Comparison of ENCODE assay signal across 16 cellular contexts in the genomic region with DNA sequence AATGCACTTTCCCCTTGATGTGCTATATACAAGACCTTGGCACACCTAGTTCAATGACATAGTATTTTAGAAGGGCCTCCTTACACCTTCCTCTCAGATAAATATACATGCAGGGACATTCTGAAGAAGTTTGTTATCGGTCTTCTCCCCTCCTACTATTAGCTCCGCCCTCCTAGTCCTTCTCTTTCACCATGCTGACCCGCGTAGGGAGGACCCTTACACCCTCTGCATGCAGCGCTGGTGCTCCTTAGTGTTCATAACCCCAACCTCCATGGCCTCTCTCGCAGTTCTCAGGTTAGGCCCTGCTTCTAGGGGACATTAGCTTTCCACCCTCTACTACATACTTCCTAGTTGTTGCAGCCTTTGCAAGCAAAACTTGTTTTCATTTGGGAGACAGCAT.
A peak's percentile ranks its signal among the peaks of the same experiment; 100 is the strongest.
DNase-seq lines count a peak whose midpoint lies in the region; ATAC-seq and TF ChIP-seq lines count a peak whose summit lies in the region.
"Had no signal": no experiment of that assay in that cellular context is flagged by ENCODE, and none has a peak within 500 bp of the region (broad histone marks: within the 10 kb centered on the region; RNA-seq: fewer than 3 reads in every experiment).

No MANE protein-coding gene starts in this region.

- H3K4me1 Mint-ChIP-seq in activated CD4-positive, alpha-beta T cell treated with anti-CD3 and anti-CD28 coated beads for 36 hours = peaks cover 59% of the 10 kb centered on the region
- H3K4me1 Mint-ChIP-seq in stimulated activated naive CD8-positive, alpha-beta T cell treated with anti-CD3 and anti-CD28 coated beads, Interleukin-15, amount 100 ng/mL, for 72 hours = peaks cover 55% of the 10 kb centered on the region

- H3K36me3 Mint-ChIP-seq in activated CD4-positive, alpha-beta T cell treated with anti-CD3 and anti-CD28 coated beads for 36 hours (ENCODE audit: low read depth) = no peaks in the 10 kb centered on the region

- no peak for ATAC-seq in activated CD4-positive, alpha-beta T cell treated with anti-CD3 and anti-CD28 coated beads for 36 hours
- ATAC-seq in Panc1 (no peak), mucosa of descending colon (no peak)
- ATAC-seq in stimulated activated naive CD8-positive, alpha-beta T cell treated with anti-CD3 and anti-CD28 coated beads, Interleukin-15, amount 100 ng/mL, for 72 hours = no peak

- no peaks in the 10 kb centered on the region for H3K9me3 ChIP-seq in Panc1 (ENCODE audit: control insufficient read depth, insufficient read depth, low read depth, low read length)
- no peaks in the 10 kb centered on the region for H3K9me3 ChIP-seq in hepatocyte (ENCODE audit: low read depth)
- no peaks in the 10 kb centered on the region for H3K9me3 ChIP-seq in mucosa of descending colon
- H3K9me3 ChIP-seq: left ventricle myocardium inferior, right atrium auricular region, SK-N-SH, tibial nerve had no signal

- peak overlapping the region in 1 of 2 experiments; percentile 16; a peak in 1 of 4 replicates for H3K4me3 ChIP-seq in Panc1 (ENCODE audit: low read depth in 2 of 2, low read length in 2 of 2)
- H3K4me3 ChIP-seq in hepatocyte = no peak overlapping the region
- no peak overlapping the region for H3K4me3 ChIP-seq in mucosa of descending colon
- H3K4me3 ChIP-seq: left ventricle myocardium inferior, right atrium auricular region, tibial nerve had no signal

- H3K4me1 ChIP-seq in Panc1 (ENCODE audit: control insufficient read depth, insufficient read depth, low read length) (peaks cover 87% of the 10 kb centered on the region), hepatocyte (ENCODE audit: insufficient read depth) (peaks cover 34% of the 10 kb centered on the region), mucosa of descending colon (ENCODE audit: low read depth) (no peaks in the 10 kb centered on the region)

- no peak overlapping the region for H3K4me3 Mint-ChIP-seq in activated CD4-positive, alpha-beta T cell treated with anti-CD3 and anti-CD28 coated beads for 36 hours
- H3K4me3 Mint-ChIP-seq in stimulated activated naive CD8-positive, alpha-beta T cell treated with anti-CD3 and anti-CD28 coated beads, Interleukin-15, amount 100 ng/mL, for 72 hours = peak overlapping the region in 1 of 2 donors; percentile 39
- H3K4me3 Mint-ChIP-seq: activated B cell treated with CpG ODN at 0.5 μM for 24 hours had no signal

- H3K4me2 ChIP-seq in hepatocyte = peak overlapping the region; percentile 6
- H3K4me2 ChIP-seq: SK-N-SH had no signal

- WGBS in hepatocyte (ENCODE audit: low lambda C conversion rate, missing lambda C conversion rate) = 78% methylated on average over 6 of the region's 6 CpGs

- CTCF ChIA-PET in activated CD4-positive, alpha-beta T cell treated with anti-CD3 and anti-CD28 coated beads for 36 hours (lab: Charles Lee) = interaction anchor here (1.5 to 4.6 kb wide), 2 partner anchors 20 to 215 kb away, joined by 3 to 25 read pairs; no protein-coding TSS in a partner anchor
- CTCF ChIA-PET in Panc1 (lab: Charles Lee) (interaction anchor here (0.6 kb wide), 1 partner anchor 21 kb away, joined by 4 read pairs; no protein-coding TSS in a partner anchor), RWPE1 (lab: Yijun Ruan, JAX) (interaction anchor here (0.6 kb wide), 1 partner anchor 957 kb away, joined by 3 read pairs; no protein-coding TSS in a partner anchor)

- intact Hi-C loops in activated CD4-positive, alpha-beta T cell treated with anti-CD3 and anti-CD28 coated beads for 36 hours (cut with DNase I, micrococcal nuclease) = no loop called here
- intact Hi-C loops in Panc1 (cut with micrococcal nuclease; ENCODE audit: unreplicated experiment) (no loop called here), mucosa of descending colon (cut with DNase I, micrococcal nuclease) (no loop called here)

- no peaks in the 10 kb centered on the region for H3K27me3 ChIP-seq in Panc1 (ENCODE audit: control insufficient read depth, insufficient read depth, low read length)
- no peaks in the 10 kb centered on the region for H3K27me3 ChIP-seq in hepatocyte
- H3K27me3 ChIP-seq: right atrium auricular region, tibial nerve had no signal

- BruUV-seq in Panc1 (replicated peaks; lab: Mats Ljungman, UMichigan) = no TSS peak

- H3K27ac ChIP-seq in Panc1 (ENCODE audit: low read length) (peak overlapping the region; percentile 99), hepatocyte (no peak overlapping the region), substantia nigra (ENCODE audit: low read depth, low read length, poor library complexity, severe bottlenecking) (no peak overlapping the region), RWPE1 (no peak overlapping the region)
- H3K27ac ChIP-seq: left ventricle myocardium inferior, right atrium auricular region, tibial nerve had no signal

- peak overlapping the region; percentile 63 for H3K27ac Mint-ChIP-seq in activated CD4-positive, alpha-beta T cell treated with anti-CD3 and anti-CD28 coated beads for 36 hours
- H3K27ac Mint-ChIP-seq in stimulated activated naive CD8-positive, alpha-beta T cell treated with anti-CD3 and anti-CD28 coated beads, Interleukin-15, amount 100 ng/mL, for 72 hours = peak overlapping the region; percentile 13 to 45
- H3K27ac Mint-ChIP-seq: activated B cell treated with CpG ODN at 0.5 μM for 24 hours had no signal

- POLR2A ChIA-PET in activated CD4-positive, alpha-beta T cell treated with anti-CD3 and anti-CD28 coated beads for 36 hours (lab: Charles Lee) = no interaction called here
- POLR2A ChIA-PET in Panc1 (lab: Charles Lee) = no interaction called here
- POLR2A ChIA-PET in RWPE1 (lab: Yijun Ruan, JAX; ENCODE audit: low non-redundant PET) = no interaction called here

- peaks cover 90% of the 10 kb centered on the region for H3K79me2 ChIP-seq in hepatocyte

- in situ Hi-C loops in Panc1 (cut with HindIII; ENCODE audit: low pct_unique_long_range_greater_than_20kb, low sequenced_read_pairs) = no loop called here

- DNase-seq in activated CD4-positive, alpha-beta T cell treated with anti-CD3 and anti-CD28 coated beads for 36 hours = no peak
- DNase-seq in activated CD4-positive, alpha-beta T cell treated with anti-CD3 and anti-CD28 coated beads for 4 hours = no peak
- DNase-seq in Panc1 (ENCODE audit: low read depth, low spot score) (no peak), hepatocyte (ENCODE audit: low spot score) (no peak), mucosa of descending colon (no peak), substantia nigra (lab: John Stamatoyannopoulos, UW) (no peak), RWPE1 (ENCODE audit: low spot score) (no peak)
- DNase-seq in stimulated activated naive CD8-positive, alpha-beta T cell treated with anti-CD3 and anti-CD28 coated beads, Interleukin-15, amount 100 ng/mL, for 72 hours = no peak
- DNase-seq: activated B cell treated with CpG ODN at 0.5 μM for 24 hours; activated CD8-positive, alpha-beta memory T cell treated with anti-CD3 and anti-CD28 coated beads, Interleukin-2, amount 50 U/mL, for 48 hours; HCEC 1CT; left ventricle myocardium inferior; NCI-H1694; SK-N-SH had no signal

- H3K36me3 ChIP-seq in Panc1 (ENCODE audit: control insufficient read depth, insufficient read depth, low read length) = no peaks in the 10 kb centered on the region
- no peaks in the 10 kb centered on the region for H3K36me3 ChIP-seq in hepatocyte (replicated peaks; ENCODE audit: insufficient read depth, low read depth)
- H3K36me3 ChIP-seq in mucosa of descending colon (ENCODE audit: low read depth) = no peaks in the 10 kb centered on the region
- H3K36me3 ChIP-seq: left ventricle myocardium inferior, right atrium auricular region, tibial nerve had no signal

- H2AFZ ChIP-seq in hepatocyte = no peak overlapping the region

- H3K27me3 Mint-ChIP-seq in activated CD4-positive, alpha-beta T cell treated with anti-CD3 and anti-CD28 coated beads for 36 hours = no peaks in the 10 kb centered on the region
- no peaks in the 10 kb centered on the region for H3K27me3 Mint-ChIP-seq in stimulated activated naive CD8-positive, alpha-beta T cell treated with anti-CD3 and anti-CD28 coated beads, Interleukin-15, amount 100 ng/mL, for 72 hours
- H3K27me3 Mint-ChIP-seq: activated B cell treated with CpG ODN at 0.5 μM for 24 hours had no signal

- TF ChIP-seq CTCF in Panc1 (IDR thresholded peaks at IDR 0.05) = no peak
- no peak for TF ChIP-seq CTCF in hepatocyte (IDR thresholded peaks at IDR 0.05; ENCODE audit: poor library complexity)
- TF ChIP-seq CTCF in mucosa of descending colon (IDR thresholded peaks at IDR 0.05) = no peak
- no peak for TF ChIP-seq CTCF in RWPE1 (conservative IDR thresholded peaks at IDR 0.05; ENCODE audit: low read depth)

- no peaks in the 10 kb centered on the region for H3K9me2 ChIP-seq in hepatocyte (replicated peaks; ENCODE audit: insufficient read depth)
- H3K9me2 ChIP-seq: SK-N-SH had no signal

- H4K20me1 ChIP-seq in hepatocyte (ENCODE audit: insufficient read depth, poor library complexity, severe bottlenecking) = peaks cover 7% of the 10 kb centered on the region

- H3K9me3 Mint-ChIP-seq in activated CD4-positive, alpha-beta T cell treated with anti-CD3 and anti-CD28 coated beads for 36 hours (ENCODE audit: low read depth) = no peaks in the 10 kb centered on the region
- H3K9me3 Mint-ChIP-seq in stimulated activated naive CD8-positive, alpha-beta T cell treated with anti-CD3 and anti-CD28 coated beads, Interleukin-15, amount 100 ng/mL, for 72 hours = no peaks in the 10 kb centered on the region
- H3K9me3 Mint-ChIP-seq: activated B cell treated with CpG ODN at 0.5 μM for 24 hours had no signal
